Comparison of ENCODE assay signal across 1 cellular context in the genomic region with DNA sequence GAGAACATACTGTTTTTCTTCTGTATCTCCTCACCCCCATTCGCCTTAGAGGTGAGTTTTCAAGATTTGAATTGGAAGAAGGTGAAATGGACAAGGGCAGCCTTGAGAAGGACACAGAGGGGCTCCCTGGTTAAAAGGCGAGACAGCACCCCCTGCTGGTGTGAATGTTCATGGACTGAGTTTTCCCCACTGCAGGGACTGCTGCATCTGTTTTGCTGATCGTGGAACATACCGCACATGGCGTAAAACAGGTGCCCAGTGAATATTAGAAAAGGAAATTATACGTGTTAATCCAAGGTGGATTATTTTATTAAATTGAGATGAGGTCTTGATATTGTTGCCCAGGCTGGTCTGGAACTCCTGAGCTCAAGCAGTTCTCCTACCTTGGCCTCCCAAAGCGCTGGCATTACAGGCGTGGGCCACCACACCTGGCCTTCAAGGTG.
TF ChIP-seq lines count a peak whose summit lies in the region.

No MANE protein-coding gene starts in this region.

TF ChIP-seq in HepG2, 621 proteins besides CTCF, POLR2A, EP300 and RAD21 (continued from another document and continues in another):
- TF ChIP-seq, protein P1, sequence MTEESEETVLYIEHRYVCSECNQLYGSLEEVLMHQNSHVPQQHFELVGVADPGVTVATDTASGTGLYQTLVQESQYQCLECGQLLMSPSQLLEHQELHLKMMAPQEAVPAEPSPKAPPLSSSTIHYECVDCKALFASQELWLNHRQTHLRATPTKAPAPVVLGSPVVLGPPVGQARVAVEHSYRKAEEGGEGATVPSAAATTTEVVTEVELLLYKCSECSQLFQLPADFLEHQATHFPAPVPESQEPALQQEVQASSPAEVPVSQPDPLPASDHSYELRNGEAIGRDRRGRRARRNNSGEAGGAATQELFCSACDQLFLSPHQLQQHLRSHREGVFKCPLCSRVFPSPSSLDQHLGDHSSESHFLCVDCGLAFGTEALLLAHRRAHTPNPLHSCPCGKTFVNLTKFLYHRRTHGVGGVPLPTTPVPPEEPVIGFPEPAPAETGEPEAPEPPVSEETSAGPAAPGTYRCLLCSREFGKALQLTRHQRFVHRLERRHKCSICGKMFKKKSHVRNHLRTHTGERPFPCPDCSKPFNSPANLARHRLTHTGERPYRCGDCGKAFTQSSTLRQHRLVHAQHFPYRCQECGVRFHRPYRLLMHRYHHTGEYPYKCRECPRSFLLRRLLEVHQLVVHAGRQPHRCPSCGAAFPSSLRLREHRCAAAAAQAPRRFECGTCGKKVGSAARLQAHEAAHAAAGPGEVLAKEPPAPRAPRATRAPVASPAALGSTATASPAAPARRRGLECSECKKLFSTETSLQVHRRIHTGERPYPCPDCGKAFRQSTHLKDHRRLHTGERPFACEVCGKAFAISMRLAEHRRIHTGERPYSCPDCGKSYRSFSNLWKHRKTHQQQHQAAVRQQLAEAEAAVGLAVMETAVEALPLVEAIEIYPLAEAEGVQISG (CRISPR knock-in tag; IDR thresholded peaks at IDR 0.05), result 0 out of 2 replicates have a peak, but pooled peaks have one; percentile 15
- TF ChIP-seq HOXA5 (CRISPR knock-in tag; IDR thresholded peaks at IDR 0.05) (0 out of 2 replicates have a peak, but pooled peaks have one; percentile 22), SAP130 (CRISPR knock-in tag; IDR thresholded peaks at IDR 0.05; ENCODE audit: low read depth) (peak; percentile 28; the same call in 1 of the 2 replicates), TBX2 (CRISPR knock-in tag; IDR thresholded peaks at IDR 0.05; ENCODE audit: borderline replicate concordance) (0 out of 2 replicates have a peak, but pooled peaks have one; percentile 35), ZNF615 (CRISPR knock-in tag; IDR thresholded peaks at IDR 0.05; ENCODE audit: borderline replicate concordance) (0 out of 2 replicates have a peak, but pooled peaks have one; percentile 46), SMAD1 (CRISPR knock-in tag; IDR thresholded peaks at IDR 0.05; ENCODE audit: borderline replicate concordance, low read depth) (0 out of 2 replicates have a peak, but pooled peaks have one; percentile 62), YEATS2 (CRISPR knock-in tag; IDR thresholded peaks at IDR 0.05; ENCODE audit: borderline replicate concordance) (peak; percentile 47; the same call in 1 of the 2 replicates), PITX1 (CRISPR knock-in tag; IDR thresholded peaks at IDR 0.05) (peak; percentile 16; the same call in 1 of the 2 replicates), FOSL2 (CRISPR knock-in tag; IDR thresholded peaks at IDR 0.05) (peak; percentile 45; the same call in 1 of the 2 replicates), ZNF17 (CRISPR knock-in tag; IDR thresholded peaks at IDR 0.05) (no peak), RXRB (CRISPR knock-in tag; IDR thresholded peaks at IDR 0.05; ENCODE audit: borderline replicate concordance) (peak; percentile 49; the same call in 1 of the 2 replicates), ZNF547 (CRISPR knock-in tag; IDR thresholded peaks at IDR 0.05) (no peak), ZNF510 (CRISPR knock-in tag; IDR thresholded peaks at IDR 0.05; ENCODE audit: low read depth) (no peak), ZNF598 (CRISPR knock-in tag; IDR thresholded peaks at IDR 0.05; ENCODE audit: borderline replicate concordance) (peak; percentile 48; the same call in 1 of the 2 replicates), ARNT2 (CRISPR knock-in tag; IDR thresholded peaks at IDR 0.05; ENCODE audit: low read depth) (0 out of 2 replicates have a peak, but pooled peaks have one; percentile 2), KDM2A (CRISPR knock-in tag; IDR thresholded peaks at IDR 0.05; ENCODE audit: borderline replicate concordance, low read depth) (peak; percentile 70), PHF8 (CRISPR knock-in tag; IDR thresholded peaks at IDR 0.05) (no peak), ZFX (CRISPR knock-in tag; IDR thresholded peaks at IDR 0.05; ENCODE audit: low read depth) (peak; percentile 18; the same call in 1 of the 2 replicates), RFX3 (CRISPR knock-in tag; IDR thresholded peaks at IDR 0.05) (no peak), ZNF605 (CRISPR knock-in tag; IDR thresholded peaks at IDR 0.05) (peak; percentile 37; the same call in 1 of the 2 replicates), DNMT1 (CRISPR knock-in tag; IDR thresholded peaks at IDR 0.05) (peak; percentile 5; the same call in 1 of the 2 replicates), ATAD3A (CRISPR knock-in tag; IDR thresholded peaks at IDR 0.05) (no peak), ZNF263 (CRISPR knock-in tag; IDR thresholded peaks at IDR 0.05) (no peak), GATAD2A (CRISPR knock-in tag; IDR thresholded peaks at IDR 0.05) (peak; percentile 34; the same call in 1 of the 2 replicates), TBL1XR1 (IDR thresholded peaks at IDR 0.05; ENCODE audit: borderline replicate concordance, low read length, partially characterized antibody) (peak; percentile 38), TEAD3 (CRISPR knock-in tag; optimal IDR thresholded peaks at IDR 0.05; ENCODE audit: borderline replicate concordance) (peak; percentile 87), MTF2 (CRISPR knock-in tag; IDR thresholded peaks at IDR 0.05; ENCODE audit: borderline replicate concordance) (no peak), ZNF143 (CRISPR knock-in tag; IDR thresholded peaks at IDR 0.05) (0 out of 2 replicates have a peak, but pooled peaks have one; percentile 18), MYC (CRISPR knock-in tag; IDR thresholded peaks at IDR 0.05; ENCODE audit: borderline replicate concordance) (no peak), ESRRA (CRISPR knock-in tag; IDR thresholded peaks at IDR 0.05; ENCODE audit: low read depth) (peak; percentile 65; the same call in 1 of the 2 replicates), DNMT3B (CRISPR knock-in tag; conservative IDR thresholded peaks at IDR 0.05) (no peak), MXI1 (IDR thresholded peaks at IDR 0.05; ENCODE audit: borderline replicate concordance, low read depth, low read length) (peak; percentile 47; the same call in 1 of the 3 replicates), SIN3B (IDR thresholded peaks at IDR 0.05; ENCODE audit: low read length) (peak; percentile 59; the same call in 1 of the 2 replicates), FOXA3 (CRISPR knock-in tag; IDR thresholded peaks at IDR 0.05) (0 out of 2 replicates have a peak, but pooled peaks have one; percentile 29), THAP11 (CRISPR knock-in tag; IDR thresholded peaks at IDR 0.05) (peak; percentile 50)
- TF ChIP-seq, protein P2, sequence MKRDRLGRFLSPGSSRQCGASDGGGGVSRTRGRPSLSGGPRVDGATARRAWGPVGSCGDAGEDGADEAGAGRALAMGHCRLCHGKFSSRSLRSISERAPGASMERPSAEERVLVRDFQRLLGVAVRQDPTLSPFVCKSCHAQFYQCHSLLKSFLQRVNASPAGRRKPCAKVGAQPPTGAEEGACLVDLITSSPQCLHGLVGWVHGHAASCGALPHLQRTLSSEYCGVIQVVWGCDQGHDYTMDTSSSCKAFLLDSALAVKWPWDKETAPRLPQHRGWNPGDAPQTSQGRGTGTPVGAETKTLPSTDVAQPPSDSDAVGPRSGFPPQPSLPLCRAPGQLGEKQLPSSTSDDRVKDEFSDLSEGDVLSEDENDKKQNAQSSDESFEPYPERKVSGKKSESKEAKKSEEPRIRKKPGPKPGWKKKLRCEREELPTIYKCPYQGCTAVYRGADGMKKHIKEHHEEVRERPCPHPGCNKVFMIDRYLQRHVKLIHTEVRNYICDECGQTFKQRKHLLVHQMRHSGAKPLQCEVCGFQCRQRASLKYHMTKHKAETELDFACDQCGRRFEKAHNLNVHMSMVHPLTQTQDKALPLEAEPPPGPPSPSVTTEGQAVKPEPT (CRISPR knock-in tag; IDR thresholded peaks at IDR 0.05; ENCODE audit: low read depth), result no peak
- TF ChIP-seq, protein P3, sequence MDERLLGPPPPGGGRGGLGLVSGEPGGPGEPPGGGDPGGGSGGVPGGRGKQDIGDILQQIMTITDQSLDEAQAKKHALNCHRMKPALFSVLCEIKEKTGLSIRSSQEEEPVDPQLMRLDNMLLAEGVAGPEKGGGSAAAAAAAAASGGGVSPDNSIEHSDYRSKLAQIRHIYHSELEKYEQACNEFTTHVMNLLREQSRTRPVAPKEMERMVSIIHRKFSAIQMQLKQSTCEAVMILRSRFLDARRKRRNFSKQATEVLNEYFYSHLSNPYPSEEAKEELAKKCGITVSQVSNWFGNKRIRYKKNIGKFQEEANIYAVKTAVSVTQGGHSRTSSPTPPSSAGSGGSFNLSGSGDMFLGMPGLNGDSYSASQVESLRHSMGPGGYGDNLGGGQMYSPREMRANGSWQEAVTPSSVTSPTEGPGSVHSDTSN (CRISPR knock-in tag; IDR thresholded peaks at IDR 0.05), result no peak
- TF ChIP-seq, protein P4, sequence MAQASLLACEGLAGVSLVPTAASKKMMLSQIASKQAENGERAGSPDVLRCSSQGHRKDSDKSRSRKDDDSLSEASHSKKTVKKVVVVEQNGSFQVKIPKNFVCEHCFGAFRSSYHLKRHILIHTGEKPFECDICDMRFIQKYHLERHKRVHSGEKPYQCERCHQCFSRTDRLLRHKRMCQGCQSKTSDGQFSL (CRISPR knock-in tag; IDR thresholded peaks at IDR 0.05), result no peak
- TF ChIP-seq, protein P5, sequence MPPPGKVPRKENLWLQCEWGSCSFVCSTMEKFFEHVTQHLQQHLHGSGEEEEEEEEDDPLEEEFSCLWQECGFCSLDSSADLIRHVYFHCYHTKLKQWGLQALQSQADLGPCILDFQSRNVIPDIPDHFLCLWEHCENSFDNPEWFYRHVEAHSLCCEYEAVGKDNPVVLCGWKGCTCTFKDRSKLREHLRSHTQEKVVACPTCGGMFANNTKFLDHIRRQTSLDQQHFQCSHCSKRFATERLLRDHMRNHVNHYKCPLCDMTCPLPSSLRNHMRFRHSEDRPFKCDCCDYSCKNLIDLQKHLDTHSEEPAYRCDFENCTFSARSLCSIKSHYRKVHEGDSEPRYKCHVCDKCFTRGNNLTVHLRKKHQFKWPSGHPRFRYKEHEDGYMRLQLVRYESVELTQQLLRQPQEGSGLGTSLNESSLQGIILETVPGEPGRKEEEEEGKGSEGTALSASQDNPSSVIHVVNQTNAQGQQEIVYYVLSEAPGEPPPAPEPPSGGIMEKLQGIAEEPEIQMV (CRISPR knock-in tag; IDR thresholded peaks at IDR 0.05; ENCODE audit: low read depth), result 0 out of 2 replicates have a peak, but pooled peaks have one; percentile 38
- TF ChIP-seq, protein P6, sequence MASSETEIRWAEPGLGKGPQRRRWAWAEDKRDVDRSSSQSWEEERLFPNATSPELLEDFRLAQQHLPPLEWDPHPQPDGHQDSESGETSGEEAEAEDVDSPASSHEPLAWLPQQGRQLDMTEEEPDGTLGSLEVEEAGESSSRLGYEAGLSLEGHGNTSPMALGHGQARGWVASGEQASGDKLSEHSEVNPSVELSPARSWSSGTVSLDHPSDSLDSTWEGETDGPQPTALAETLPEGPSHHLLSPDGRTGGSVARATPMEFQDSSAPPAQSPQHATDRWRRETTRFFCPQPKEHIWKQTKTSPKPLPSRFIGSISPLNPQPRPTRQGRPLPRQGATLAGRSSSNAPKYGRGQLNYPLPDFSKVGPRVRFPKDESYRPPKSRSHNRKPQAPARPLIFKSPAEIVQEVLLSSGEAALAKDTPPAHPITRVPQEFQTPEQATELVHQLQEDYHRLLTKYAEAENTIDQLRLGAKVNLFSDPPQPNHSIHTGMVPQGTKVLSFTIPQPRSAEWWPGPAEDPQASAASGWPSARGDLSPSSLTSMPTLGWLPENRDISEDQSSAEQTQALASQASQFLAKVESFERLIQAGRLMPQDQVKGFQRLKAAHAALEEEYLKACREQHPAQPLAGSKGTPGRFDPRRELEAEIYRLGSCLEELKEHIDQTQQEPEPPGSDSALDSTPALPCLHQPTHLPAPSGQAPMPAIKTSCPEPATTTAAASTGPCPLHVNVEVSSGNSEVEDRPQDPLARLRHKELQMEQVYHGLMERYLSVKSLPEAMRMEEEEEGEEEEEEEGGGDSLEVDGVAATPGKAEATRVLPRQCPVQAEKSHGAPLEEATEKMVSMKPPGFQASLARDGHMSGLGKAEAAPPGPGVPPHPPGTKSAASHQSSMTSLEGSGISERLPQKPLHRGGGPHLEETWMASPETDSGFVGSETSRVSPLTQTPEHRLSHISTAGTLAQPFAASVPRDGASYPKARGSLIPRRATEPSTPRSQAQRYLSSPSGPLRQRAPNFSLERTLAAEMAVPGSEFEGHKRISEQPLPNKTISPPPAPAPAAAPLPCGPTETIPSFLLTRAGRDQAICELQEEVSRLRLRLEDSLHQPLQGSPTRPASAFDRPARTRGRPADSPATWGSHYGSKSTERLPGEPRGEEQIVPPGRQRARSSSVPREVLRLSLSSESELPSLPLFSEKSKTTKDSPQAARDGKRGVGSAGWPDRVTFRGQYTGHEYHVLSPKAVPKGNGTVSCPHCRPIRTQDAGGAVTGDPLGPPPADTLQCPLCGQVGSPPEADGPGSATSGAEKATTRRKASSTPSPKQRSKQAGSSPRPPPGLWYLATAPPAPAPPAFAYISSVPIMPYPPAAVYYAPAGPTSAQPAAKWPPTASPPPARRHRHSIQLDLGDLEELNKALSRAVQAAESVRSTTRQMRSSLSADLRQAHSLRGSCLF (CRISPR knock-in tag; IDR thresholded peaks at IDR 0.05; ENCODE audit: borderline replicate concordance), result no peak
- TF ChIP-seq, protein P7, sequence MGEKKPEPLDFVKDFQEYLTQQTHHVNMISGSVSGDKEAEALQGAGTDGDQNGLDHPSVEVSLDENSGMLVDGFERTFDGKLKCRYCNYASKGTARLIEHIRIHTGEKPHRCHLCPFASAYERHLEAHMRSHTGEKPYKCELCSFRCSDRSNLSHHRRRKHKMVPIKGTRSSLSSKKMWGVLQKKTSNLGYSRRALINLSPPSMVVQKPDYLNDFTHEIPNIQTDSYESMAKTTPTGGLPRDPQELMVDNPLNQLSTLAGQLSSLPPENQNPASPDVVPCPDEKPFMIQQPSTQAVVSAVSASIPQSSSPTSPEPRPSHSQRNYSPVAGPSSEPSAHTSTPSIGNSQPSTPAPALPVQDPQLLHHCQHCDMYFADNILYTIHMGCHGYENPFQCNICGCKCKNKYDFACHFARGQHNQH (CRISPR knock-in tag; IDR thresholded peaks at IDR 0.05), result peak; percentile 70; the same call in 1 of the 2 replicates
- TF ChIP-seq, protein P8, sequence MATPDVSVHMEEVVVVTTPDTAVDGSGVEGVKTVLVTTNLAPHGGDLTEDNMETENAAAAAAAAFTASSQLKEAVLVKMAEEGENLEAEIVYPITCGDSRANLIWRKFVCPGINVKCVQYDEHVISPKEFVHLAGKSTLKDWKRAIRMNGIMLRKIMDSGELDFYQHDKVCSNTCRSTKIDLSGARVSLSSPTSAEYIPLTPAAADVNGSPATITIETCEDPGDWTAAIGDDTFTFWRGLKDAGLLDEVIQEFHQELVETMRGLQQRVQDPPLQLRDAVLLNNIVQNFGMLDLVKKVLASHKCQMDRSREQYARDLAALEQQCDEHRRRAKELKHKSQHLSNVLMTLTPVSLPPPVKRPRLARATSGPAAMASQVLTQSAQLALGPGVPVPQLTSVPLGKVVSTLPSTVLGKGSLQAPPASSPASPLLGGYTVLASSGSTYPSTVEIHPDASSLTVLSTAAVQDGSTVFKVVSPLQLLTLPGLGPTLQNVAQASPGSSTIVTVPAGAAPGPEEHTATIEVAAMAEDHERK (CRISPR knock-in tag; IDR thresholded peaks at IDR 0.05; ENCODE audit: low read depth), result no peak
- TF ChIP-seq, protein P9, sequence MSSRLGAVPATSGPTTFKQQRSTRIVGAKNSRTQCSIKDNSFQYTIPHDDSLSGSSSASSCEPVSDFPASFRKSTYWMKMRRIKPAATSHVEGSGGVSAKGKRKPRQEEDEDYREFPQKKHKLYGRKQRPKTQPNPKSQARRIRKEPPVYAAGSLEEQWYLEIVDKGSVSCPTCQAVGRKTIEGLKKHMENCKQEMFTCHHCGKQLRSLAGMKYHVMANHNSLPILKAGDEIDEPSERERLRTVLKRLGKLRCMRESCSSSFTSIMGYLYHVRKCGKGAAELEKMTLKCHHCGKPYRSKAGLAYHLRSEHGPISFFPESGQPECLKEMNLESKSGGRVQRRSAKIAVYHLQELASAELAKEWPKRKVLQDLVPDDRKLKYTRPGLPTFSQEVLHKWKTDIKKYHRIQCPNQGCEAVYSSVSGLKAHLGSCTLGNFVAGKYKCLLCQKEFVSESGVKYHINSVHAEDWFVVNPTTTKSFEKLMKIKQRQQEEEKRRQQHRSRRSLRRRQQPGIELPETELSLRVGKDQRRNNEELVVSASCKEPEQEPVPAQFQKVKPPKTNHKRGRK (CRISPR knock-in tag; IDR thresholded peaks at IDR 0.05), result no peak
